In the genomic region with DNA sequence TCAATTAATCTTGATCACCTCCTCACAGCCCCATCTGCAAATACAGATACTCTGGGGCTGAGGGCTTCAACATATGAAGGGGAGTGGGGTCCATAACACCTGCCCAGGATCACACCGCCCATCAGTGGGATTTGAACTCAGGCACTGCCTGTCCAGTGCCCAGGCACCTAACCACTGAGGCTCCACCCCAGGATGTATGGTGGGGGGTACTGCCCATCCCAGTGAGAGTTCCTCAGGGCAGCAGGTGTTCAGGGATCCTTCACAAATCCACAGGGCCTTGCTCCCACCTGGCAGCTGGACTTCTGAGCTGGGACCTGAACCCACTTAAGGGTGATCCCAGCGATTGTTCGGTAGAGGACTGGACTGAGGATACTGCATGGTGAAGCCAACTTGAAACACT, we compare ENCODE assay signal across 9 cellular contexts. TPM values are rescaled to one million over a fixed set of nuclear protein-coding genes. Genes with fewer than 3 reads are reported as not detected.
DNase-seq lines count a peak whose midpoint lies in the region; ATAC-seq, FAIRE-seq and TF ChIP-seq lines count a peak whose summit lies in the region.
"Had no signal": no experiment of that assay in that cellular context is flagged by ENCODE, and none has a peak within 500 bp of the region (broad histone marks: within the 10 kb centered on the region; RNA-seq: fewer than 3 reads in every experiment).

No MANE protein-coding gene starts in this region.

- H3K36me3 ChIP-seq in kidney (ENCODE audit: control insufficient read depth in 1 of 2, insufficient read depth in 2 of 2, low read length in 2 of 2) (peaks cover 6 to 7% of the 10 kb centered on the region in 2 donors), stomach smooth muscle (ENCODE audit: control insufficient read depth in 2 of 2, insufficient read depth in 2 of 2, low read length in 2 of 2) (peaks cover 10 to 22% of the 10 kb centered on the region in 2 donors)

- H3K4me3 ChIP-seq in kidney (ENCODE audit: low read length in 2 of 2) (peak overlapping the region; percentile 36 to 45), stomach smooth muscle (ENCODE audit: low read length in 2 of 2) (peak overlapping the region; percentile 64 to 73)

- no peak for FAIRE-seq in kidney (lab: Jason Lieb, UNC)

- peak overlapping the region; percentile 28 to 45 for H3K27ac ChIP-seq in kidney (ENCODE audit: low read depth in 2 of 2, low read length in 2 of 2)
- H3K27ac ChIP-seq in stomach smooth muscle (ENCODE audit: low read length) = peak overlapping the region; percentile 76
- H3K27ac ChIP-seq: C4-2B had no signal

- no peak overlapping the region for H3K27ac Mint-ChIP-seq in activated naive CD8-positive, alpha-beta T cell treated with anti-CD3 and anti-CD28 coated beads for 36 hours

- H3K9me3 ChIP-seq in kidney (ENCODE audit: control insufficient read depth in 1 of 2, low read length in 2 of 2) (no peaks in the 10 kb centered on the region), stomach smooth muscle (ENCODE audit: control insufficient read depth in 2 of 2, low read length in 2 of 2) (no peaks in the 10 kb centered on the region)

- H3K9ac ChIP-seq in kidney (ENCODE audit: low read length in 2 of 2) (no peak overlapping the region), stomach smooth muscle (ENCODE audit: low read length in 2 of 2) (peak overlapping the region; percentile 30 to 62)

- H3K36me3 Mint-ChIP-seq in activated naive CD8-positive, alpha-beta T cell treated with anti-CD3 and anti-CD28 coated beads for 36 hours = no peaks in the 10 kb centered on the region

- peaks cover 12% of the 10 kb centered on the region for H3K4me1 Mint-ChIP-seq in activated naive CD8-positive, alpha-beta T cell treated with anti-CD3 and anti-CD28 coated beads for 36 hours

- peak overlapping the region; percentile 72 for H3K4me3 Mint-ChIP-seq in activated naive CD8-positive, alpha-beta T cell treated with anti-CD3 and anti-CD28 coated beads for 36 hours

- DNase-seq in NCI-H748 (lab: John Stamatoyannopoulos, UW; ENCODE audit: unreplicated experiment) (peak; percentile 39), NCI-H748 treated with DMSO at 0.1 percent for 48 hours (lab: John Stamatoyannopoulos, UW) (no peak), kidney (no peak), CD1c-positive myeloid dendritic cell (ENCODE audit: extremely low spot score) (no peak)
- DNase-seq in activated naive CD8-positive, alpha-beta T cell treated with anti-CD3 and anti-CD28 coated beads for 36 hours = no peak
- DNase-seq in stimulated activated CD4-positive, alpha-beta T cell treated with anti-CD3 and anti-CD28 coated beads, Interleukin-15, amount 100 ng/mL, for 24 hours = no peak

- no peak for ATAC-seq in HG03520 (IDR thresholded peaks at IDR 0.05; ENCODE audit: unreplicated experiment)

- no peak for TF ChIP-seq CTCF in kidney (IDR thresholded peaks at IDR 0.05; ENCODE audit: borderline replicate concordance, extremely low read depth, insufficient read depth)

- H3K4me1 ChIP-seq in kidney (ENCODE audit: control insufficient read depth in 1 of 2, insufficient read depth in 1 of 2, low read depth in 1 of 2, low read length in 2 of 2) (peaks cover 3 to 16% of the 10 kb centered on the region in 2 donors), stomach smooth muscle (ENCODE audit: control insufficient read depth, insufficient read depth, low read length) (peaks cover 41% of the 10 kb centered on the region)

- H3K27me3 Mint-ChIP-seq in activated naive CD8-positive, alpha-beta T cell treated with anti-CD3 and anti-CD28 coated beads for 36 hours = no peaks in the 10 kb centered on the region

- no peaks in the 10 kb centered on the region for H3K9me3 Mint-ChIP-seq in activated naive CD8-positive, alpha-beta T cell treated with anti-CD3 and anti-CD28 coated beads for 36 hours

- intact Hi-C loops in kidney (cut with DNase I) = no loop called here

- no peaks in the 10 kb centered on the region for H3K27me3 ChIP-seq in stomach smooth muscle (ENCODE audit: control insufficient read depth in 1 of 2, insufficient read depth in 2 of 2, low read length in 2 of 2)

RNA-seq across cellular contexts. Expression of a gene that starts 33.2 kb away (rescaled TPM):
- 1 to 10 TPM; 4.7 to 4.8 TPM for total RNA-seq in activated naive CD8-positive, alpha-beta T cell treated with anti-CD3 and anti-CD28 coated beads for 36 hours
- total RNA-seq in kidney = 22.5 TPM
- polyA plus RNA-seq in kidney (ENCODE audit: insufficient read depth, low read depth, low replicate concordance) = 2.9 TPM

Comparison
In these comparisons a context has a peak if more than half of its experiments do, and no peak if none do; other contexts are left out.
1. H3K9ac ChIP-seq: peak in stomach smooth muscle (2 of 2); none in kidney (0 of 2).